1 cellular context compared by ENCODE assay signal in the genomic region with DNA sequence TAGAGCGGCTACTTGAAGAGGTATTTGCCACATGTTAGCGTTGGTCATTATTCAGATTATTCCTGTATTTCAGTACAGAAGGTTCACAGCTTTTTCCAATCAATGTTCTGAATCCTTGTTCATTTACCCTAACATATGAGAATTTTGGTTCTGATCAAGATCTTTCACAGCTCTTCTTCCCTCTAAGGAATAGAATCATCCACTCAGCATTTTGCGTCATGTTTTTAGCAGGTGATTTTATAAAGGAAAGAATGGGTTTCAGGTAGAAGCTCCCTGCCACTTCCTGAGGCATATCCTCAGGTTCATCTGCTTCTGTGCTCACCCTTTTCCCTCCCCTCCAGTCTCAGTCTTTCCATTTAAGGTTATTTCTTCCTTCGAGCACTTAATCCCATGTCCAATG.
TF ChIP-seq lines count a peak whose summit lies in the region.

No MANE protein-coding gene starts in this region.

TF ChIP-seq in K562, 482 proteins besides CTCF, POLR2A, EP300 and RAD21 (continued from another document):
- TF ChIP-seq, protein P1, sequence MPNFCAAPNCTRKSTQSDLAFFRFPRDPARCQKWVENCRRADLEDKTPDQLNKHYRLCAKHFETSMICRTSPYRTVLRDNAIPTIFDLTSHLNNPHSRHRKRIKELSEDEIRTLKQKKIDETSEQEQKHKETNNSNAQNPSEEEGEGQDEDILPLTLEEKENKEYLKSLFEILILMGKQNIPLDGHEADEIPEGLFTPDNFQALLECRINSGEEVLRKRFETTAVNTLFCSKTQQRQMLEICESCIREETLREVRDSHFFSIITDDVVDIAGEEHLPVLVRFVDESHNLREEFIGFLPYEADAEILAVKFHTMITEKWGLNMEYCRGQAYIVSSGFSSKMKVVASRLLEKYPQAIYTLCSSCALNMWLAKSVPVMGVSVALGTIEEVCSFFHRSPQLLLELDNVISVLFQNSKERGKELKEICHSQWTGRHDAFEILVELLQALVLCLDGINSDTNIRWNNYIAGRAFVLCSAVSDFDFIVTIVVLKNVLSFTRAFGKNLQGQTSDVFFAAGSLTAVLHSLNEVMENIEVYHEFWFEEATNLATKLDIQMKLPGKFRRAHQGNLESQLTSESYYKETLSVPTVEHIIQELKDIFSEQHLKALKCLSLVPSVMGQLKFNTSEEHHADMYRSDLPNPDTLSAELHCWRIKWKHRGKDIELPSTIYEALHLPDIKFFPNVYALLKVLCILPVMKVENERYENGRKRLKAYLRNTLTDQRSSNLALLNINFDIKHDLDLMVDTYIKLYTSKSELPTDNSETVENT (CRISPR knock-in tag; IDR thresholded peaks at IDR 0.05) = no peak
